In genomic region chr3:182315313-182315712, GRCh38 we compare ENCODE assay signal across 13 cellular contexts.
DNase-seq lines count a peak whose midpoint lies in the region; ATAC-seq and TF ChIP-seq lines count a peak whose summit lies in the region.
"Had no signal": no experiment of that assay in that cellular context is flagged by ENCODE, and none has a peak within 500 bp of the region (broad histone marks: within the 10 kb centered on the region; RNA-seq: fewer than 3 reads in every experiment).

No MANE protein-coding gene starts in this region.

- DNase-seq in Daoy (ENCODE audit: low read depth) (peak; percentile 10), M059J (ENCODE audit: low read depth) (peak; percentile 11), myocyte (ENCODE audit: low read depth) (peak; percentile 63), aorta (no peak), NCI-H1417 (lab: John Stamatoyannopoulos, UW) (no peak), left cardiac atrium (no peak), GM20000 (ENCODE audit: low spot score) (no peak)
- DNase-seq: 8988T, DMS153, DMS79, H9 had no signal

- H3K4me1 ChIP-seq in aorta (ENCODE audit: control insufficient read depth in 1 of 2, insufficient read depth in 2 of 2, low read length in 2 of 2): no peaks in the 10 kb centered on the region
- H3K4me1 ChIP-seq: BLaER1 had no signal

- H3K36me3 ChIP-seq in aorta (ENCODE audit: control insufficient read depth in 1 of 2, insufficient read depth in 2 of 2, low read length in 1 of 2): no peaks in the 10 kb centered on the region
- H3K36me3 ChIP-seq: BLaER1 had no signal

- H3K9me3 ChIP-seq in aorta (ENCODE audit: control insufficient read depth, low read length): peaks cover under 1% of the 10 kb centered on the region

- H3K4me3 ChIP-seq in aorta (ENCODE audit: low read length in 2 of 2): no peak overlapping the region
- H3K4me3 ChIP-seq: BLaER1, GM12878 had no signal

- WGBS in aorta, 2 donors: 75 to 79% methylated on average over 5 of the region's 5 CpGs

- H3K27ac ChIP-seq in aorta (ENCODE audit: low read depth in 1 of 2, low read length in 2 of 2): no peak overlapping the region
- H3K27ac ChIP-seq: BLaER1 had no signal

- no peaks in the 10 kb centered on the region for H3K27me3 ChIP-seq in aorta (ENCODE audit: control insufficient read depth in 1 of 2, insufficient read depth in 2 of 2, low read length in 1 of 2)
- H3K27me3 ChIP-seq: BLaER1 had no signal

- intact Hi-C loops in aorta (cut with DNase I) (no loop called here), left cardiac atrium (cut with DNase I) (no loop called here)

- TF ChIP-seq CTCF in GM20000 (IDR thresholded peaks at IDR 0.05; ENCODE audit: extremely low read depth, missing control alignments): no peak

- ATAC-seq in aorta (ENCODE audit: low FRiP score) (peak; percentile 46), left cardiac atrium (no peak)
- ATAC-seq: GM12878 had no signal

Comparison
In these comparisons a context has a peak if more than half of its experiments do, and no peak if none do; other contexts are left out.
1. DNase-seq: peak in Daoy (single experiment), M059J (single experiment) and myocyte (single experiment); none in aorta (0 of 2), NCI-H1417 (0 of 3), left cardiac atrium (single experiment) and GM20000 (single experiment).